In the genomic region with DNA sequence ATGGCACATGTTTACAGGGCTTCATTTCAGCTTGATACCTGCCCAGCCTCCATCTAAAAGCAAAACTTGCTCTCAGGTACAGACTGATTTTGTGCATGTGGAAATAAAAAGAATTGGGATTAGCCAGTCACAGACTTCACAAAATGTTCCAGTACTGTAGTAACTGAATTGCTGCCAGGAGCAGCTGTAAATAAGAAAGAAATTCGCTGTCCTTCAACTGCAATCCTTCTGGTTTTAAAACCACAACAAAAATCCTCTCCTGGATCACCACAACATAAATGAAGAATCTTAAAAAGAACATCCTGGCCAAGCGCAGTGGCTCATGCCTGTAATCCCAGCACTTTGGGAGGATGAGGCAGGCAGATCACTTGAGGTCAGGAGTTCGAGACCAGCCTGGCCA, we compare ENCODE assay signal across 23 cellular contexts. TPM values are rescaled to one million over a fixed set of nuclear protein-coding genes. Genes with fewer than 3 reads are reported as not detected.
DNase-seq lines count a peak whose midpoint lies in the region; ATAC-seq, FAIRE-seq and TF ChIP-seq lines count a peak whose summit lies in the region.
"Had no signal": no experiment of that assay in that cellular context is flagged by ENCODE, and none has a peak within 500 bp of the region (broad histone marks: within the 10 kb centered on the region; RNA-seq: fewer than 3 reads in every experiment).

No MANE protein-coding gene starts in this region.

- H4K5ac ChIP-seq in H1 (ENCODE audit: insufficient read length, low read depth, low read length): no peak overlapping the region

- H3K23me2 ChIP-seq in H1 (ENCODE audit: low read depth, low read length): peaks cover 2% of the 10 kb centered on the region; the same call in 1 of the 2 replicates

- H3K9me3 ChIP-seq in PC-9 (ENCODE audit: insufficient read depth, low read depth): peaks cover 7% of the 10 kb centered on the region; the same call in 1 of the 2 replicates
- no peaks in the 10 kb centered on the region for H3K9me3 ChIP-seq in H1 (ENCODE audit: insufficient read depth in 2 of 2, low read depth in 1 of 2, low read length in 1 of 2)
- H3K9me3 ChIP-seq in osteoblast (ENCODE audit: low read depth, low read length): no peaks in the 10 kb centered on the region
- no peaks in the 10 kb centered on the region for H3K9me3 ChIP-seq in ovary
- H3K9me3 ChIP-seq: ascending aorta had no signal

- H3K4me3 ChIP-seq in PC-9: no peak overlapping the region; the same call in 1 of the 2 replicates
- no peak overlapping the region for H3K4me3 ChIP-seq in H1 (ENCODE audit: extremely low read depth in 1 of 4, insufficient read depth in 2 of 4, low read depth in 3 of 4, low read length in 4 of 4)
- H3K4me3 ChIP-seq in osteoblast (ENCODE audit: insufficient read depth, low read length): no peak overlapping the region
- no peak overlapping the region for H3K4me3 ChIP-seq in ovary
- H3K4me3 ChIP-seq: ascending aorta, coronary artery had no signal

- no peak overlapping the region for H2BK12ac ChIP-seq in H1 (ENCODE audit: low read depth, low read length)

- H3K4me1 ChIP-seq in PC-9 (replicated peaks; ENCODE audit: insufficient read depth) (peaks cover 42% of the 10 kb centered on the region), H1 (replicated peaks in 1 of 4; ENCODE audit: control insufficient read depth in 3 of 4, insufficient read depth in 4 of 4, low read length in 3 of 4) (peaks cover under 1 to 6% (median 3%) of the 10 kb centered on the region in 4 experiments; a peak in 4 of 7 replicates), osteoblast (ENCODE audit: insufficient read depth, low read length) (peaks cover 14% of the 10 kb centered on the region), ovary (ENCODE audit: insufficient read depth) (no peaks in the 10 kb centered on the region)

- no peaks in the 10 kb centered on the region for H3K9me2 ChIP-seq in PC-9 (ENCODE audit: insufficient read depth)

- H3K9ac ChIP-seq in H1 (replicated peaks in 1 of 4; ENCODE audit: extremely low read depth in 1 of 4, low read depth in 3 of 4, low read length in 3 of 4): no peak overlapping the region

- no peak overlapping the region for H2AFZ ChIP-seq in PC-9
- H2AFZ ChIP-seq in H1 (ENCODE audit: low read length): no peak overlapping the region
- no peak overlapping the region for H2AFZ ChIP-seq in osteoblast (ENCODE audit: low read length)

- ATAC-seq in GM19467 (IDR thresholded peaks at IDR 0.05; ENCODE audit: unreplicated experiment): no peak
- no peak for ATAC-seq in Right ventricle myocardium inferior
- ATAC-seq: right cardiac atrium had no signal

- H3K56ac ChIP-seq in H1 (replicated peaks; ENCODE audit: insufficient read length, low read depth, low read length): no peak overlapping the region

- DNase-seq in AG08395 (ENCODE audit: low spot score) (peak; percentile 47), PC-9 (no peak), H1 (ENCODE audit: low read depth in 1 of 2, low spot score in 2 of 2) (no peak), osteoblast (ENCODE audit: insufficient read length, low spot score, missing footprints) (peak; percentile 46), Right ventricle myocardium inferior (ENCODE audit: missing footprints) (no peak), ovary (no peak), NCI-H1105 (lab: John Stamatoyannopoulos, UW) (no peak)
- DNase-seq: ACHN; activated CD8-positive, alpha-beta memory T cell treated with anti-CD3 and anti-CD28 coated beads for 24 hours; activated naive CD4-positive, alpha-beta T cell treated with anti-CD3 and anti-CD28 coated beads for 36 hours; activated T-cell treated with anti-CD3 and anti-CD28 coated beads, Interleukin-2, amount 50 U/mL, for 48 hours; H9; NCI-H1092 treated with DMSO at 0.1 percent for 48 hours; NCI-H2107; NCI-H526; occipital lobe; right cardiac atrium; T1000 had no signal

- no TSS peak for BruUV-seq in PC-9 (replicated peaks; lab: Mats Ljungman, UMichigan)

- peaks cover 7% of the 10 kb centered on the region for H3K79me2 ChIP-seq in PC-9 (ENCODE audit: low read depth)
- H3K79me2 ChIP-seq in H1 (ENCODE audit: control insufficient read depth in 1 of 2, insufficient read depth in 2 of 2, low read length in 2 of 2): peaks cover 0 to 6% of the 10 kb centered on the region in 2 experiments; a peak in 2 of 4 replicates
- H3K79me2 ChIP-seq in osteoblast (ENCODE audit: insufficient read depth, low read length): peaks cover 7% of the 10 kb centered on the region

- H4K8ac ChIP-seq in H1 (ENCODE audit: extremely low read depth, insufficient read depth, low read length): no peak overlapping the region

- TF ChIP-seq EP300 in H1 (IDR thresholded peaks at IDR 0.05; ENCODE audit: borderline replicate concordance in 1 of 2, low read depth in 2 of 2, low read length in 2 of 2) (no peak), ovary (IDR thresholded peaks at IDR 0.05) (no peak)

- H3K27ac ChIP-seq in PC-9: peak overlapping the region; percentile 97
- H3K27ac ChIP-seq in H1 (ENCODE audit: low read depth, low read length): no peak overlapping the region
- no peak overlapping the region for H3K27ac ChIP-seq in osteoblast (ENCODE audit: low read depth, low read length)
- no peak overlapping the region for H3K27ac ChIP-seq in ovary
- H3K27ac ChIP-seq: ascending aorta, coronary artery had no signal

- TF ChIP-seq POLR2A in H1 (IDR thresholded peaks at IDR 0.05; ENCODE audit: control extremely low read depth in 1 of 2, low read depth in 2 of 2, low read length in 2 of 2): no peak
- no peak for TF ChIP-seq POLR2A in ovary (IDR thresholded peaks at IDR 0.05)

- CTCF ChIA-PET in PC-9 (lab: Charles Lee) (no interaction called here), H1 (lab: Charles Lee; ENCODE audit: partially characterized antibody) (no interaction called here)

- peak overlapping the region; percentile 97 for H3K4me2 ChIP-seq in PC-9
- H3K4me2 ChIP-seq in H1 (ENCODE audit: insufficient read depth in 1 of 2, low read depth in 2 of 2, low read length in 2 of 2): no peak overlapping the region
- no peak overlapping the region for H3K4me2 ChIP-seq in osteoblast (ENCODE audit: insufficient read depth, low read length)

- no peak overlapping the region for H2AK5ac ChIP-seq in H1 (ENCODE audit: low read depth, low read length)

- H3K14ac ChIP-seq in H1 (ENCODE audit: insufficient read length): no peak overlapping the region

- no peak overlapping the region for H2BK120ac ChIP-seq in H1 (replicated peaks; ENCODE audit: low read depth, low read length)

- no peaks in the 10 kb centered on the region for H3K27me3 ChIP-seq in PC-9 (ENCODE audit: insufficient read depth, low read depth)
- H3K27me3 ChIP-seq in H1 (replicated peaks in 1 of 4; ENCODE audit: control insufficient read depth in 3 of 4, extremely low read depth in 1 of 4, insufficient read depth in 3 of 4, low read length in 3 of 4): no peaks in the 10 kb centered on the region
- no peaks in the 10 kb centered on the region for H3K27me3 ChIP-seq in osteoblast (ENCODE audit: insufficient read depth, low read length)
- no peaks in the 10 kb centered on the region for H3K27me3 ChIP-seq in ovary
- H3K27me3 ChIP-seq: ascending aorta had no signal

- H2BK15ac ChIP-seq in H1 (ENCODE audit: low read length): no peak overlapping the region

- no peak overlapping the region for H2BK20ac ChIP-seq in H1 (ENCODE audit: low read length)

- no peak overlapping the region for H4K91ac ChIP-seq in H1 (replicated peaks; ENCODE audit: insufficient read length, low read length)

- H2BK5ac ChIP-seq in H1 (ENCODE audit: low read depth, low read length): no peak overlapping the region

- POLR2A ChIA-PET in PC-9 (lab: Charles Lee; ENCODE audit: unreplicated experiment) (interaction anchor here (0.6 kb wide), 1 partner anchor 358 kb away, joined by 5 read pairs; no protein-coding TSS in a partner anchor), H1 (lab: Charles Lee; ENCODE audit: partially characterized antibody) (no interaction called here)

- H3K36me3 ChIP-seq in PC-9 (ENCODE audit: low read depth) (no peaks in the 10 kb centered on the region), H1 (ENCODE audit: control insufficient read depth in 2 of 4, insufficient read depth in 4 of 4, low read length in 3 of 4) (no peaks in the 10 kb centered on the region), osteoblast (ENCODE audit: insufficient read depth, low read length) (no peaks in the 10 kb centered on the region), ovary (no peaks in the 10 kb centered on the region)
- H3K36me3 ChIP-seq: ascending aorta had no signal

- H3F3A ChIP-seq in PC-9 (ENCODE audit: insufficient read depth, low read depth): peaks cover 47% of the 10 kb centered on the region

- TF ChIP-seq CTCF in PC-9 (conservative IDR thresholded peaks at IDR 0.05) (no peak), H1 (IDR thresholded peaks at IDR 0.05; ENCODE audit: control extremely low read depth in 1 of 3, insufficient read depth in 1 of 3, low read depth in 1 of 3, low read length in 3 of 3) (no peak), osteoblast (IDR thresholded peaks at IDR 0.05; ENCODE audit: extremely low read depth, low read depth, low read length) (no peak), ovary (IDR thresholded peaks at IDR 0.05) (no peak)

- H4K20me1 ChIP-seq in PC-9 (ENCODE audit: insufficient read depth) (no peaks in the 10 kb centered on the region), H1 (replicated peaks in 1 of 2; ENCODE audit: control insufficient read depth in 1 of 2, insufficient read depth in 2 of 2, low read length in 2 of 2) (no peaks in the 10 kb centered on the region), osteoblast (ENCODE audit: insufficient read depth, low read length) (no peaks in the 10 kb centered on the region)

- FAIRE-seq in H1 (lab: Jason Lieb, UNC): no peak
- FAIRE-seq: endometrium had no signal

- H3K18ac ChIP-seq in H1 (ENCODE audit: extremely low read depth, low read length): no peak overlapping the region

- 89% methylated on average over 3 of the region's 3 CpGs; no CpG with 5 or more reads in 1 of the 2 experiments for WGBS in H1 (ENCODE audit: extremely low coverage in 1 of 2, insufficient coverage in 1 of 2, insufficient read length in 1 of 2, insufficient replicate concordance in 2 of 2, low coverage in 1 of 2, low lambda C conversion rate in 2 of 2, missing lambda C conversion rate in 1 of 2), 2 experiments
- 11 to 16% (median 14%) methylated on average over 3 of the region's 3 CpGs for WGBS in ovary, 3 donors

- peak overlapping the region; percentile 79 for H3K23ac ChIP-seq in H1 (ENCODE audit: insufficient read length)

- no peak for TF ChIP-seq RAD21 in H1 (IDR thresholded peaks at IDR 0.05 in 1 of 2, conservative IDR thresholded peaks at IDR 0.05 in 1 of 2; ENCODE audit: low read depth in 2 of 2, low read length in 2 of 2)

- H3K79me1 ChIP-seq in H1 (ENCODE audit: low read depth, low read length): no peaks in the 10 kb centered on the region

- intact Hi-C loops in PC-9 (cut with micrococcal nuclease; ENCODE audit: unreplicated experiment): loop anchor here (10.0 kb wide), 1 partner anchor 1048 kb away; no protein-coding TSS in a partner anchor
- intact Hi-C loops in Right ventricle myocardium inferior (cut with DNase I): loop anchor here (10.0 kb wide), 2 partner anchors 378 to 402 kb away; partner anchors contain the start of genes C1GALT1 and GLCCI1
- intact Hi-C loops in ovary (cut with DNase I): no loop called here

- no peak overlapping the region for H3K4ac ChIP-seq in H1 (replicated peaks; ENCODE audit: insufficient read length, low read depth, low read length)

RNA-seq across cellular contexts. Expression of gene MIOS, which starts 3.9 kb away (rescaled TPM):
- total RNA-seq in PC-9 (2021) (35.8 and 42.0 TPM in 2 replicates), osteoblast (42.1 and 43.4 TPM in 2 replicates), Right ventricle myocardium inferior (24.9 TPM), ovary (10 to 100 TPM; 25.4 to 49.2 (median 29.6) TPM)
- 46.5 and 50.7 TPM in 2 replicates for total RNA-seq in H1 (2021; fragmentation: NEBNext Ultra II Directional; extraction: Animal tissue kit (Norgen Biotek cat#: 25700))
- polyA plus RNA-seq in H1 (2011; rRNA removed) (13.7 and 15.5 TPM in 2 replicates), ovary (10 to 100 TPM; 11.2 to 16.1 TPM)
- 25.8 TPM for polyA plus RNA-seq in H1 (2011; cell fraction: cytosol; rRNA removed)
- 16.0 TPM for polyA plus RNA-seq in H1 (2011; cell fraction: nucleus; rRNA removed)
- 21.0 to 35.5 TPM (median 26.7 TPM) in 4 replicates for polyA plus RNA-seq in H1 (2012, experiment 1 of 2)
- 2.3 TPM for polyA plus RNA-seq in H1 (2012, experiment 2 of 2)
- polyA plus RNA-seq in H1 (2013, experiment 1 of 2): 17.2 TPM
- polyA plus RNA-seq in H1 (2013, experiment 2 of 2): 18.8 TPM
- 66.8 and 79.0 TPM in 2 replicates for polyA minus RNA-seq in H1 (2011; rRNA and poly(A)+ RNA removed)
- polyA minus RNA-seq in H1 (2011; cell fraction: cytosol; rRNA and poly(A)+ RNA removed): 26.4 TPM
- 98.3 TPM for polyA minus RNA-seq in H1 (2011; cell fraction: nucleus; rRNA and poly(A)+ RNA removed)

RNA-seq across cellular contexts. Expression of gene COL28A1, which starts 27.1 kb away (rescaled TPM):
- total RNA-seq in PC-9 (2021): 0.83 and 2.2 TPM in 2 replicates
- total RNA-seq in H1 (2021; fragmentation: NEBNext Ultra II Directional; extraction: Animal tissue kit (Norgen Biotek cat#: 25700)): 0.22 and 0.44 TPM in 2 replicates
- 0.24 and 0.38 TPM in 2 replicates for polyA plus RNA-seq in H1 (2011; rRNA removed)
- polyA plus RNA-seq in H1 (2011; cell fraction: cytosol; rRNA removed): 0.39 TPM
- 0.80 TPM for polyA plus RNA-seq in H1 (2011; cell fraction: nucleus; rRNA removed)
- polyA plus RNA-seq in H1 (2012, experiment 1 of 2): 0.07 to 0.47 TPM (median 0.34 TPM) in 4 replicates
- polyA plus RNA-seq in H1 (2012, experiment 2 of 2): 0.29 TPM
- 0.22 TPM for polyA plus RNA-seq in H1 (2013, experiment 1 of 2)
- 0.46 TPM for polyA plus RNA-seq in H1 (2013, experiment 2 of 2)
- 0.20 and 0.32 TPM in 2 replicates for polyA minus RNA-seq in H1 (2011; rRNA and poly(A)+ RNA removed)
- polyA minus RNA-seq in H1 (2011; cell fraction: cytosol; rRNA and poly(A)+ RNA removed): not detected
- 2.3 TPM for polyA minus RNA-seq in H1 (2011; cell fraction: nucleus; rRNA and poly(A)+ RNA removed)
- total RNA-seq in osteoblast: 0.29 and 0.36 TPM in 2 replicates
- total RNA-seq in Right ventricle myocardium inferior: 5.6 TPM
- total RNA-seq in ovary: 1 to 10 TPM in 6 of 7 donors, under 1 TPM in 1; 0.87 to 3.2 (median 1.4) TPM
- polyA plus RNA-seq in ovary: 1 to 10 TPM in 1 of 2 donors, under 1 TPM in 1; 0.29 to 4.2 TPM
- total RNA-seq: activated naive CD4-positive, alpha-beta T cell treated with anti-CD3 and anti-CD28 coated beads for 36 hours; lung microvascular endothelial cell had no signal

Comparison
In these comparisons a context has a peak if more than half of its experiments do, and no peak if none do; other contexts are left out.
1. DNase-seq: peak in AG08395 (single experiment) and osteoblast (single experiment); none in PC-9 (0 of 2), H1 (0 of 2), Right ventricle myocardium inferior (single experiment), ovary (0 of 5) and NCI-H1105 (single experiment).
2. intact Hi-C loops: an anchor here in PC-9 (10.0 kb wide) and Right ventricle myocardium inferior (10.0 kb wide); none called in ovary.